In the genomic region with DNA sequence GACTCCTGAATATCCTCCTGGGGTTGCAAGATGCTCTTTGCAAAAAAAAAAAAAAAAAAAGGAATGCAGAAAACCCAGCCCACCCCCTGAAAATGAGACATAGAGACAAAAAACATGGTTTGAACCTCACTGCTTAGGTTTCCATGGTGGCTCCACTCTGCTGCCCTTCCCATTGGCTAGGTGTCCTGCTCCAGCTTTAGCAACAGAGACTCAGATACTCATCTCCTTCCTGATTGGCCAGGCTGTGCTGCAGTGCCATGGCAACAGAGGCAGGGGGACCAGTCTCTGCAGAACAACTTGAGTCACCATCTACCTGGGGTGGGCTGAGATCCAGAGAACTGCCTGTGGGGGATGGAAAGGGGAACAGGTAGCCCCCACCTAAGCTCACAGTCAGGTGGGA, we compare ENCODE assay signal across 17 cellular contexts. TPM values are rescaled to one million over a fixed set of nuclear protein-coding genes. Genes with fewer than 3 reads are reported as not detected.
DNase-seq lines count a peak whose midpoint lies in the region; ATAC-seq, FAIRE-seq and TF ChIP-seq lines count a peak whose summit lies in the region.
"Had no signal": no experiment of that assay in that cellular context is flagged by ENCODE, and none has a peak within 500 bp of the region (broad histone marks: within the 10 kb centered on the region; RNA-seq: fewer than 3 reads in every experiment).

No MANE protein-coding gene starts in this region.

- H3K9ac ChIP-seq in HepG2 (ENCODE audit: insufficient read depth, low read depth, low read length): no peak overlapping the region

- no peaks in the 10 kb centered on the region for H3K9me3 Mint-ChIP-seq in WTC11
- H3K9me3 Mint-ChIP-seq: central memory CD8-positive, alpha-beta T cell had no signal

- no peak for TF ChIP-seq POLR2A in HepG2 (IDR thresholded peaks at IDR 0.05; ENCODE audit: insufficient read depth in 1 of 2, low read depth in 2 of 2, low read length in 2 of 2)
- TF ChIP-seq POLR2A in right lobe of liver (IDR thresholded peaks at IDR 0.05): no peak

- H3K27me3 ChIP-seq in HepG2 (ENCODE audit: control insufficient read depth in 1 of 2, insufficient read depth in 2 of 2, low read length in 2 of 2) (peaks cover 0 to 6% of the 10 kb centered on the region in 2 experiments; a peak in 3 of 5 replicates), right lobe of liver (no peaks in the 10 kb centered on the region)

- POLR2A ChIA-PET in HepG2 (lab: Yijun Ruan, JAX): interaction anchor here (1.2 kb wide), 1 partner anchor 15 kb away, joined by 4 read pairs; no protein-coding TSS in a partner anchor
- POLR2A ChIA-PET in WTC11 (lab: Charles Lee): interaction anchor here (0.7 to 1.2 kb wide), 2 partner anchors 14 to 44 kb away, joined by 3 to 5 read pairs; no protein-coding TSS in a partner anchor

- H3K36me3 Mint-ChIP-seq in WTC11: no peaks in the 10 kb centered on the region

- intact Hi-C loops in HepG2 (cut with micrococcal nuclease; ENCODE audit: unreplicated experiment) (no loop called here), right lobe of liver (cut with DNase I) (no loop called here), head of caudate nucleus (cut with DNase I) (no loop called here), cardiac septum (cut with DNase I) (no loop called here)

- H3K4me3 ChIP-seq in HepG2 (replicated peaks in 1 of 3; ENCODE audit: insufficient read depth in 1 of 3, low read depth in 2 of 3, low read length in 3 of 3): no peak overlapping the region
- no peak overlapping the region for H3K4me3 ChIP-seq in right lobe of liver
- H3K4me3 ChIP-seq: esophagus squamous epithelium had no signal

- peak; percentile 58 for ATAC-seq in HepG2
- ATAC-seq in right lobe of liver: no peak
- peak; percentile 95 for ATAC-seq in WTC11
- ATAC-seq in HG03442 (IDR thresholded peaks at IDR 0.05; ENCODE audit: unreplicated experiment): no peak

- TF ChIP-seq EP300 in HepG2 (IDR thresholded peaks at IDR 0.05; ENCODE audit: low read depth in 2 of 2, low read length in 2 of 2) (no peak), HepG2 (CRISPR knock-in tag; IDR thresholded peaks at IDR 0.05; ENCODE audit: borderline replicate concordance) (no peak)

- CTCF ChIA-PET in HepG2 (lab: Yijun Ruan, JAX; ENCODE audit: low intra/inter-chr PET ratio, low total read pairs) (no interaction called here), WTC11 (lab: Charles Lee) (interaction anchor here (0.7 to 1.9 kb wide), 3 partner anchors 14 to 61 kb away, joined by 3 to 11 read pairs (median 4); no protein-coding TSS in a partner anchor)

- H4K20me1 ChIP-seq in HepG2 (ENCODE audit: insufficient read depth, low read length): no peaks in the 10 kb centered on the region

- no peaks in the 10 kb centered on the region for H3K79me2 ChIP-seq in HepG2 (ENCODE audit: insufficient read depth, low read length)

- no TSS peak for BruUV-seq in HepG2 (replicated peaks; lab: Mats Ljungman, UMichigan)

- no peak overlapping the region for H3K27ac ChIP-seq in HepG2 (ENCODE audit: extremely low read length, insufficient read depth, low read length)
- H3K27ac ChIP-seq in right lobe of liver: no peak overlapping the region
- H3K27ac ChIP-seq: esophagus squamous epithelium had no signal

- in situ Hi-C loops in HepG2 (cut with HindIII; ENCODE audit: extremely low pct_ligation_motif_present, low pct_unique_long_range_greater_than_20kb): no loop called here

- no peak for DNase-seq in HepG2 (ENCODE audit: low spot score)
- no peak for DNase-seq in right lobe of liver
- DNase-seq in WTC11 (ENCODE audit: low spot score): peak; percentile 40
- peak; percentile 63 to 97 (median 84) for DNase-seq in head of caudate nucleus
- DNase-seq in cardiac septum (ENCODE audit: low spot score): no peak
- no peak for DNase-seq in NCI-H187 treated with DMSO at 0.1 percent for 48 hours (lab: John Stamatoyannopoulos, UW)
- no peak for DNase-seq in GF-D8 (lab: John Stamatoyannopoulos, UW)
- DNase-seq: activated CD4-positive, alpha-beta T cell treated with anti-CD3 and anti-CD28 coated beads, Interleukin-2, amount 50 U/mL, for 48 hours; activated effector memory CD4-positive, alpha-beta T cell treated with anti-CD3 and anti-CD28 coated beads, Interleukin-2, amount 50 U/mL, for 16 hours; DND-41; esophagus squamous epithelium; GOT3; NCI-H1694 treated with DMSO at 0.1 percent for 48 hours had no signal

- no peak overlapping the region for H3K4me2 ChIP-seq in HepG2 (ENCODE audit: low read depth, low read length)

- FAIRE-seq in HepG2 (lab: Jason Lieb, UNC): no peak
- FAIRE-seq: GM18507 had no signal

- H3K4me1 Mint-ChIP-seq in WTC11: no peaks in the 10 kb centered on the region
- H3K4me1 Mint-ChIP-seq: central memory CD8-positive, alpha-beta T cell had no signal

- no peak overlapping the region for H3K4me3 Mint-ChIP-seq in WTC11
- H3K4me3 Mint-ChIP-seq: B cell; central memory CD8-positive, alpha-beta T cell had no signal

- H2AFZ ChIP-seq in HepG2 (ENCODE audit: low read length): no peak overlapping the region

- TF ChIP-seq CTCF in HepG2 (CRISPR knock-in tag; IDR thresholded peaks at IDR 0.05): no peak
- no peak for TF ChIP-seq CTCF in right lobe of liver (IDR thresholded peaks at IDR 0.05)
- TF ChIP-seq CTCF in WTC11 (IDR thresholded peaks at IDR 0.05): no peak

- no peak overlapping the region for H3K27ac Mint-ChIP-seq in WTC11
- H3K27ac Mint-ChIP-seq: B cell had no signal

- H3K36me3 ChIP-seq in HepG2 (replicated peaks in 1 of 2; ENCODE audit: control insufficient read depth in 1 of 2, insufficient read depth in 2 of 2, low read length in 2 of 2) (no peaks in the 10 kb centered on the region), right lobe of liver (no peaks in the 10 kb centered on the region)
- H3K36me3 ChIP-seq: esophagus squamous epithelium had no signal

- H3K4me1 ChIP-seq in HepG2 (ENCODE audit: insufficient read depth, low read length): peaks cover 25% of the 10 kb centered on the region
- no peaks in the 10 kb centered on the region for H3K4me1 ChIP-seq in right lobe of liver
- H3K4me1 ChIP-seq: esophagus squamous epithelium had no signal

- H3K27me3 Mint-ChIP-seq in WTC11 (ENCODE audit: low read depth): no peaks in the 10 kb centered on the region

- H3K9me3 ChIP-seq in HepG2 (ENCODE audit: low read length) (no peaks in the 10 kb centered on the region), right lobe of liver (no peaks in the 10 kb centered on the region)
- H3K9me3 ChIP-seq: esophagus squamous epithelium had no signal

- TF ChIP-seq RAD21 in HepG2 (CRISPR knock-in tag; IDR thresholded peaks at IDR 0.05): no peak

TF ChIP-seq in HepG2, 621 proteins besides CTCF, POLR2A, EP300 and RAD21 (continues in another document):
- no peak for TF ChIP-seq HHEX (CRISPR knock-in tag; IDR thresholded peaks at IDR 0.05)
- TF ChIP-seq ZNF432 (CRISPR knock-in tag; IDR thresholded peaks at IDR 0.05; ENCODE audit: borderline replicate concordance): no peak
- no peak for TF ChIP-seq NONO (IDR thresholded peaks at IDR 0.05)
- TF ChIP-seq NONO (CRISPR knock-in tag; conservative IDR thresholded peaks at IDR 0.05): no peak
- TF ChIP-seq NFYC (CRISPR knock-in tag; IDR thresholded peaks at IDR 0.05): peak; percentile 27; the same call in 1 of the 2 replicates
- TF ChIP-seq BCL6 (CRISPR knock-in tag; IDR thresholded peaks at IDR 0.05): no peak
- TF ChIP-seq RFX1 (IDR thresholded peaks at IDR 0.05): peak; percentile 15; the same call in 1 of the 2 replicates
- no peak for TF ChIP-seq ADNP (CRISPR knock-in tag; IDR thresholded peaks at IDR 0.05)
- TF ChIP-seq ZNF124 (CRISPR knock-in tag; IDR thresholded peaks at IDR 0.05): no peak
- no peak for TF ChIP-seq ZNF282 (IDR thresholded peaks at IDR 0.05; ENCODE audit: partially characterized antibody)
- TF ChIP-seq AKAP8 (CRISPR knock-in tag; IDR thresholded peaks at IDR 0.05): no peak

TF ChIP-seq in WTC11, 78 proteins besides CTCF, POLR2A, EP300 and RAD21 (continues in another document):
- no peak for TF ChIP-seq PREB (CRISPR knock-in tag; IDR thresholded peaks at IDR 0.05; ENCODE audit: borderline replicate concordance)

RNA-seq across cellular contexts. Expression of gene YWHAH, which starts 17.4 kb away (rescaled TPM):
- total RNA-seq in HepG2 (2016; rRNA removed; fragmentation: Illumina TruSeq; extraction: Trizol): 92.7 and 112 TPM in 2 replicates
- total RNA-seq in HepG2 (2016; cell fraction: cytosol; rRNA removed; fragmentation: Illumina TruSeq; extraction: Trizol; ENCODE audit: low read depth): 20.0 and 24.6 TPM in 2 replicates
- total RNA-seq in HepG2 (2016; cell fraction: insoluble cytoplasmic fraction; rRNA removed; fragmentation: Illumina TruSeq; extraction: Trizol): 93.8 and 101 TPM in 2 replicates
- total RNA-seq in HepG2 (2016; cell fraction: membrane; rRNA removed; fragmentation: Illumina TruSeq; extraction: Trizol): 56.3 and 62.2 TPM in 2 replicates
- total RNA-seq in HepG2 (2016; cell fraction: nucleus; rRNA removed; fragmentation: Illumina TruSeq; extraction: Trizol): 30.2 and 35.4 TPM in 2 replicates
- 35.6 and 40.9 TPM in 2 replicates for polyA plus RNA-seq in HepG2 (2011; rRNA removed)
- polyA plus RNA-seq in HepG2 (2011; cell fraction: cytosol; rRNA removed): 38.6 and 45.7 TPM in 2 replicates
- 17.5 and 20.3 TPM in 2 replicates for polyA plus RNA-seq in HepG2 (2011; cell fraction: nucleus; rRNA removed)
- polyA plus RNA-seq in HepG2 (2012): 78.8 and 95.2 TPM in 2 replicates
- 19.0 and 24.6 TPM in 2 replicates for polyA plus RNA-seq in HepG2 (2016; cell fraction: cytosol; fragmentation: Illumina TruSeq; extraction: Trizol; ENCODE audit: low read depth)
- 117 and 129 TPM in 2 replicates for polyA plus RNA-seq in HepG2 (2016; cell fraction: insoluble cytoplasmic fraction; fragmentation: Illumina TruSeq; extraction: Trizol; ENCODE audit: low read depth)
- polyA plus RNA-seq in HepG2 (2016; cell fraction: membrane; fragmentation: Illumina TruSeq; extraction: Trizol; ENCODE audit: low read depth): 43.9 and 52.9 TPM in 2 replicates
- 57.2 and 66.4 TPM in 2 replicates for polyA plus RNA-seq in HepG2 (2016; cell fraction: nucleus; fragmentation: Illumina TruSeq; extraction: Trizol; ENCODE audit: insufficient read depth, low read depth)
- polyA minus RNA-seq in HepG2 (2011; rRNA and poly(A)+ RNA removed; ENCODE audit: low replicate concordance): 18.0 and 27.7 TPM in 2 replicates
- polyA minus RNA-seq in HepG2 (2011; cell fraction: cytosol; rRNA and poly(A)+ RNA removed): 24.6 and 31.3 TPM in 2 replicates
- polyA minus RNA-seq in HepG2 (2011; cell fraction: nucleus; rRNA and poly(A)+ RNA removed): 12.7 and 18.4 TPM in 2 replicates
- total RNA-seq in right lobe of liver: 10 to 100 TPM; 35.8 to 97.5 (median 59.1) TPM
- total RNA-seq in WTC11 (2021): 190 to 205 TPM (median 203 TPM) in 3 replicates
- total RNA-seq in cardiac septum: 116 TPM

Comparison
In these comparisons a context has a peak if more than half of its experiments do, and no peak if none do; other contexts are left out.
1. ATAC-seq: peak in HepG2 (single experiment) and WTC11 (single experiment); none in right lobe of liver (0 of 4) and HG03442 (single experiment).
2. DNase-seq: peak in WTC11 (single experiment) and head of caudate nucleus (42 of 42); none in HepG2 (single experiment), right lobe of liver (0 of 3), cardiac septum (single experiment), NCI-H187 treated with DMSO at 0.1 percent for 48 hours (single experiment) and GF-D8 (single experiment).